In genomic region chr1:245389878-245390277, GRCh38 we compare ENCODE assay signal across 21 cellular contexts.
A peak's percentile ranks its signal among the peaks of the same experiment; 100 is the strongest.
DNase-seq lines count a peak whose midpoint lies in the region; ATAC-seq and TF ChIP-seq lines count a peak whose summit lies in the region.
"Had no signal": no experiment of that assay in that cellular context is flagged by ENCODE, and none has a peak within 500 bp of the region (broad histone marks: within the 10 kb centered on the region; RNA-seq: fewer than 3 reads in every experiment).

No MANE protein-coding gene starts in this region.

- H3K27ac ChIP-seq in HEK293 (ENCODE audit: extremely low read depth, low read depth, low read length) = no peak overlapping the region
- H3K27ac ChIP-seq in endodermal cell (ENCODE audit: low read depth, low read length) = no peak overlapping the region
- H3K27ac ChIP-seq: A549; BLaER1 treated with 17β-estradiol and CSF1 and Interleukin-3, amounts not matched to agents 10 nM and 100 nM had no signal

- DNase-seq in endodermal cell (peak; percentile 5), kidney tubule cell (ENCODE audit: low spot score) (peak; percentile 15), T-helper 17 cell (no peak), type B pancreatic cell (ENCODE audit: extremely low spot score, unreplicated experiment) (no peak)
- DNase-seq: 8988T; ACHN; AML-193; BE2C; Calu3; CD4-positive, alpha-beta T cell; COR-L47; DMS53; DMS79 treated with DMSO at 0.1 percent for 48 hours; GF-D8; GOT3 had no signal

- WGBS in endodermal cell (ENCODE audit: insufficient coverage in 1 of 2, insufficient read length in 1 of 2), 2 experiments = 94 to 95% methylated on average over 6 to 7 of the region's 7 CpGs

- no peaks in the 10 kb centered on the region for H3K36me3 Mint-ChIP-seq in endodermal cell (ENCODE audit: low read depth)
- no peaks in the 10 kb centered on the region for H3K36me3 Mint-ChIP-seq in T-helper 17 cell (ENCODE audit: low read depth)
- peaks cover 5% of the 10 kb centered on the region for H3K36me3 Mint-ChIP-seq in type B pancreatic cell
- H3K36me3 Mint-ChIP-seq: CD14-positive monocyte had no signal

- H3K9me3 Mint-ChIP-seq in endodermal cell (peaks cover 4% of the 10 kb centered on the region), type B pancreatic cell (peaks cover 5% of the 10 kb centered on the region)

- H3K27ac Mint-ChIP-seq in endodermal cell = no peak overlapping the region
- no peak overlapping the region for H3K27ac Mint-ChIP-seq in T-helper 17 cell
- no peak overlapping the region for H3K27ac Mint-ChIP-seq in type B pancreatic cell
- H3K27ac Mint-ChIP-seq: CD14-positive monocyte; CD4-positive, alpha-beta T cell had no signal

- H3K4me1 ChIP-seq in HEK293 (ENCODE audit: control insufficient read depth, insufficient read depth, low read length) = no peaks in the 10 kb centered on the region
- no peaks in the 10 kb centered on the region for H3K4me1 ChIP-seq in endodermal cell (ENCODE audit: control insufficient read depth, insufficient read depth, low read length)
- H3K4me1 ChIP-seq: A549; BE2C; BLaER1 treated with 17β-estradiol and CSF1 and Interleukin-3, amounts not matched to agents 10 nM and 100 nM; HAP-1 had no signal

- H3K27me3 ChIP-seq in endodermal cell (ENCODE audit: control insufficient read depth, insufficient read depth, low read length, poor library complexity, severe bottlenecking) = no peaks in the 10 kb centered on the region
- H3K27me3 ChIP-seq: BE2C; BLaER1 treated with 17β-estradiol and CSF1 and Interleukin-3, amounts not matched to agents 10 nM and 100 nM had no signal

- H3K4me1 Mint-ChIP-seq in endodermal cell (peaks cover 17% of the 10 kb centered on the region), T-helper 17 cell (peaks cover 2% of the 10 kb centered on the region), type B pancreatic cell (ENCODE audit: unreplicated experiment) (peaks cover 17% of the 10 kb centered on the region)

- no peak overlapping the region for H3K9ac ChIP-seq in endodermal cell (ENCODE audit: extremely low read depth, low read length, poor library complexity, severe bottlenecking)
- H3K9ac ChIP-seq: BLaER1 treated with 17β-estradiol and CSF1 and Interleukin-3, amounts not matched to agents 10 nM and 100 nM had no signal

- no peak for ATAC-seq in HG03108 (IDR thresholded peaks at IDR 0.05; ENCODE audit: unreplicated experiment)
- ATAC-seq in T-helper 17 cell = no peak
- ATAC-seq: A549 had no signal

- no peaks in the 10 kb centered on the region for H3K9me3 ChIP-seq in HEK293 (ENCODE audit: control insufficient read depth, insufficient read depth, low read depth, low read length)
- H3K9me3 ChIP-seq in endodermal cell (ENCODE audit: control insufficient read depth, low read length) = no peaks in the 10 kb centered on the region
- H3K9me3 ChIP-seq in T-helper 17 cell (ENCODE audit: control insufficient read depth, low read length, poor library complexity, severe bottlenecking) = no peaks in the 10 kb centered on the region
- H3K9me3 ChIP-seq: A549, BE2C, HAP-1 had no signal

- H3K36me3 ChIP-seq in HEK293 (ENCODE audit: control insufficient read depth in 2 of 2, insufficient read depth in 1 of 2, low read length in 2 of 2) (no peaks in the 10 kb centered on the region), endodermal cell (ENCODE audit: control insufficient read depth, insufficient read depth, low read length) (no peaks in the 10 kb centered on the region)
- H3K36me3 ChIP-seq: BE2C; BLaER1 treated with 17β-estradiol and CSF1 and Interleukin-3, amounts not matched to agents 10 nM and 100 nM; HAP-1 had no signal

- CTCF ChIA-PET in HEK293 (lab: Yijun Ruan, JAX) = interaction anchor here (0.6 kb wide), 1 partner anchor 215 kb away, joined by 3 read pairs; no protein-coding TSS in a partner anchor

- POLR2A ChIA-PET in HEK293 (lab: Yijun Ruan, JAX) = no interaction called here

- no peaks in the 10 kb centered on the region for H3K27me3 Mint-ChIP-seq in endodermal cell (ENCODE audit: insufficient read depth)
- H3K27me3 Mint-ChIP-seq in T-helper 17 cell = peaks cover 18% of the 10 kb centered on the region
- peaks cover 10% of the 10 kb centered on the region for H3K27me3 Mint-ChIP-seq in type B pancreatic cell
- H3K27me3 Mint-ChIP-seq: CD4-positive, alpha-beta T cell had no signal

- H3K4me3 ChIP-seq in HEK293 (ENCODE audit: low read depth, low read length) (no peak overlapping the region), endodermal cell (ENCODE audit: low read length) (no peak overlapping the region)
- H3K4me3 ChIP-seq: A549; BLaER1 treated with 17β-estradiol and CSF1 and Interleukin-3, amounts not matched to agents 10 nM and 100 nM; HAP-1 had no signal

- H3K4me3 Mint-ChIP-seq in endodermal cell = no peak overlapping the region
- no peak overlapping the region for H3K4me3 Mint-ChIP-seq in T-helper 17 cell
- no peak overlapping the region for H3K4me3 Mint-ChIP-seq in type B pancreatic cell
- H3K4me3 Mint-ChIP-seq: CD14-positive monocyte; CD4-positive, alpha-beta T cell had no signal

- TF ChIP-seq CTCF in HEK293 (tag by site-specific recombination; IDR thresholded peaks at IDR 0.05) = no peak
- TF ChIP-seq CTCF in endodermal cell (conservative IDR thresholded peaks at IDR 0.05) = no peak
- TF ChIP-seq CTCF in type B pancreatic cell (conservative IDR thresholded peaks at IDR 0.05) = no peak

TF ChIP-seq in HEK293, 187 proteins besides CTCF, POLR2A, EP300 and RAD21:
- TF ChIP-seq ZFP37 (tag by site-specific recombination; IDR thresholded peaks at IDR 0.05) = no peak
- no peak for TF ChIP-seq ZNF830 (tag by site-specific recombination; IDR thresholded peaks at IDR 0.05; ENCODE audit: low read depth)
- no peak for TF ChIP-seq ZNF24 (tag by site-specific recombination; IDR thresholded peaks at IDR 0.05)
- TF ChIP-seq GLIS2 (tag by site-specific recombination; IDR thresholded peaks at IDR 0.05) = no peak
- no peak for TF ChIP-seq ZNF366 (tag by site-specific recombination; conservative IDR thresholded peaks at IDR 0.05)
- no peak for TF ChIP-seq PATZ1 (tag by site-specific recombination; IDR thresholded peaks at IDR 0.05)
- TF ChIP-seq ZNF785 (tag by site-specific recombination; IDR thresholded peaks at IDR 0.05) = no peak
- no peak for TF ChIP-seq ZBTB7A (tag by site-specific recombination; IDR thresholded peaks at IDR 0.05; ENCODE audit: low read depth)
- TF ChIP-seq ZIC2 (tag by site-specific recombination; IDR thresholded peaks at IDR 0.05) = peak; percentile 55; the same call in 1 of the 2 replicates
- TF ChIP-seq WT1 (tag by site-specific recombination; IDR thresholded peaks at IDR 0.05) = no peak
- TF ChIP-seq ZNF266 (tag by site-specific recombination; IDR thresholded peaks at IDR 0.05; ENCODE audit: low read depth) = no peak
- TF ChIP-seq ZNF560 (tag by site-specific recombination; IDR thresholded peaks at IDR 0.05; ENCODE audit: borderline replicate concordance) = no peak
- peak; percentile 57 for TF ChIP-seq FEZF1 (tag by site-specific recombination; IDR thresholded peaks at IDR 0.05)
- TF ChIP-seq ZNF843 (tag by site-specific recombination; IDR thresholded peaks at IDR 0.05) = peak; percentile 32; the same call in 1 of the 2 replicates
- peak; percentile 51; the same call in 1 of the 2 replicates for TF ChIP-seq PRDM6 (tag by site-specific recombination; IDR thresholded peaks at IDR 0.05)
- TF ChIP-seq ZFP41 (tag by site-specific recombination; IDR thresholded peaks at IDR 0.05; ENCODE audit: borderline replicate concordance) = no peak
- TF ChIP-seq ZNF629 (tag by site-specific recombination; IDR thresholded peaks at IDR 0.05) = no peak

Comparison
In these comparisons a context has a peak if more than half of its experiments do, and no peak if none do; other contexts are left out.
1. DNase-seq: peak in endodermal cell (single experiment) and kidney tubule cell (single experiment); none in T-helper 17 cell (0 of 3) and type B pancreatic cell (single experiment).